Comparison of ENCODE assay signal across 16 cellular contexts in genomic region chr7:106562711-106563366, GRCh38.
"Had no signal": no experiment of that assay in that cellular context is flagged by ENCODE, and none has a peak within 500 bp of the region (broad histone marks: within the 10 kb centered on the region; RNA-seq: fewer than 3 reads in every experiment).

No MANE protein-coding gene starts in this region.

- H3K4me1 ChIP-seq: SJCRH30 had no signal

- ATAC-seq: Panc1, PC-3 had no signal

- DNase-seq: Karpas-422, KG1, MG63, NCI-H1092 treated with DMSO at 0.1 percent for 48 hours, NCI-H1436, NCI-H187, NCI-H2081 treated with DMSO at 0.1 percent for 48 hours, NCI-H226, NCI-H510A, NCI-H524 treated with DMSO at 0.1 percent for 48 hours, NCI-H774, PC-3, SHP77 had no signal

- H3K4me3 ChIP-seq: MG63, SJCRH30 had no signal

- H3K9me3 ChIP-seq: MG63, SJCRH30 had no signal

- H3K27ac ChIP-seq: RWPE1, SJCRH30 had no signal

- H3K27me3 ChIP-seq: MG63, SJCRH30 had no signal

- H3K36me3 ChIP-seq: MG63, SJCRH30 had no signal
